Comparison of ENCODE assay signal across 12 cellular contexts in genomic region chr11:96221244-96222070, GRCh38.
DNase-seq lines count a peak whose midpoint lies in the region; ATAC-seq and TF ChIP-seq lines count a peak whose summit lies in the region.
"Had no signal": no experiment of that assay in that cellular context is flagged by ENCODE, and none has a peak within 500 bp of the region (broad histone marks: within the 10 kb centered on the region; RNA-seq: fewer than 3 reads in every experiment).

No MANE protein-coding gene starts in this region.

- POLR2A ChIA-PET in activated naive CD8-positive, alpha-beta T cell treated with anti-CD3 and anti-CD28 coated beads, Interleukin-2, amount 10 ng/mL, durations not matched to agents 7 days and 5 days (lab: Charles Lee) = interaction anchor here (0.6 to 2.0 kb wide), 3 partner anchors 9 to 191 kb away, joined by 3 to 8 read pairs (median 7); partner anchors contain the start of gene MAML2
- POLR2A ChIA-PET in RWPE1 (lab: Yijun Ruan, JAX; ENCODE audit: low non-redundant PET) = no interaction called here

- H3K79me2 ChIP-seq in DND-41 (ENCODE audit: insufficient read depth, low read length) = peaks cover 8% of the 10 kb centered on the region

- peaks cover 47% of the 10 kb centered on the region for H3K4me1 Mint-ChIP-seq in activated naive CD8-positive, alpha-beta T cell treated with anti-CD3 and anti-CD28 coated beads, Interleukin-2, amount 10 ng/mL, durations not matched to agents 7 days and 5 days
- H3K4me1 Mint-ChIP-seq in nephron = peaks cover 46% of the 10 kb centered on the region

- no peak overlapping the region for H3K9ac ChIP-seq in DND-41 (ENCODE audit: low read depth, low read length)

- TF ChIP-seq POLR2A in stomach (IDR thresholded peaks at IDR 0.05) = no peak

- DNase-seq in BE2C (no peak), DND-41 (no peak), stomach (no peak), RWPE1 (ENCODE audit: low spot score) (no peak), hypothalamus (lab: John Stamatoyannopoulos, UW) (no peak)
- DNase-seq in activated naive CD8-positive, alpha-beta T cell treated with anti-CD3 and anti-CD28 coated beads, Interleukin-2, amount 10 ng/mL, durations not matched to agents 7 days and 5 days = no peak
- DNase-seq: COR-L47, NCI-H226, T1000 had no signal

- H3K36me3 Mint-ChIP-seq in activated naive CD8-positive, alpha-beta T cell treated with anti-CD3 and anti-CD28 coated beads, Interleukin-2, amount 10 ng/mL, durations not matched to agents 7 days and 5 days = peaks cover 31% of the 10 kb centered on the region
- H3K36me3 Mint-ChIP-seq in nephron (ENCODE audit: low read depth) = no peaks in the 10 kb centered on the region

- H3K36me3 ChIP-seq in BE2C (no peaks in the 10 kb centered on the region), DND-41 (ENCODE audit: insufficient read depth, low read length) (no peaks in the 10 kb centered on the region), stomach (no peaks in the 10 kb centered on the region)
- H3K36me3 ChIP-seq: brain microvascular endothelial cell had no signal

- CTCF ChIA-PET in RWPE1 (lab: Yijun Ruan, JAX) = interaction anchor here (1.0 kb wide), 1 partner anchor 14 kb away, joined by 3 read pairs; no protein-coding TSS in a partner anchor

- H3K27me3 Mint-ChIP-seq in activated naive CD8-positive, alpha-beta T cell treated with anti-CD3 and anti-CD28 coated beads, Interleukin-2, amount 10 ng/mL, durations not matched to agents 7 days and 5 days = no peaks in the 10 kb centered on the region
- H3K27me3 Mint-ChIP-seq in nephron (ENCODE audit: low read depth) = no peaks in the 10 kb centered on the region

- TF ChIP-seq CTCF in BE2C (IDR thresholded peaks at IDR 0.05; ENCODE audit: low read depth, low read length) (no peak), DND-41 (IDR thresholded peaks at IDR 0.05; ENCODE audit: borderline replicate concordance, extremely low read depth, low read length, poor library complexity, severe bottlenecking) (no peak), nephron (IDR thresholded peaks at IDR 0.05; ENCODE audit: unreplicated experiment in 3 of 3) (no peak), stomach (IDR thresholded peaks at IDR 0.05) (no peak), RWPE1 (conservative IDR thresholded peaks at IDR 0.05; ENCODE audit: low read depth) (no peak)

- H3K27me3 ChIP-seq in BE2C (no peaks in the 10 kb centered on the region), DND-41 (ENCODE audit: insufficient read depth, low read length, poor library complexity) (no peaks in the 10 kb centered on the region), stomach (no peaks in the 10 kb centered on the region)
- H3K27me3 ChIP-seq: brain microvascular endothelial cell had no signal

- no peak overlapping the region for H3K27ac Mint-ChIP-seq in activated naive CD8-positive, alpha-beta T cell treated with anti-CD3 and anti-CD28 coated beads, Interleukin-2, amount 10 ng/mL, durations not matched to agents 7 days and 5 days
- H3K27ac Mint-ChIP-seq in nephron = peak overlapping the region; percentile 53 to 68 (median 58)

- intact Hi-C loops in stomach (cut with DNase I; ENCODE audit: low total_unique reads) = no loop called here

- H3K9me3 ChIP-seq in BE2C = no peaks in the 10 kb centered on the region
- H3K9me3 ChIP-seq in DND-41 (ENCODE audit: insufficient read depth, low read length, severe bottlenecking) = no peaks in the 10 kb centered on the region
- H3K9me3 ChIP-seq in stomach = no peaks in the 10 kb centered on the region

- WGBS in stomach, 5 donors = 53 to 68% (median 59%) methylated on average over 4 of the region's 4 CpGs

- no peak for TF ChIP-seq EP300 in stomach (IDR thresholded peaks at IDR 0.05)

- H3K9me3 Mint-ChIP-seq in activated naive CD8-positive, alpha-beta T cell treated with anti-CD3 and anti-CD28 coated beads, Interleukin-2, amount 10 ng/mL, durations not matched to agents 7 days and 5 days = peaks cover 1% of the 10 kb centered on the region
- H3K9me3 Mint-ChIP-seq in nephron = no peaks in the 10 kb centered on the region

- H3K4me3 ChIP-seq in BE2C (ENCODE audit: low read depth, low read length) = peak overlapping the region; percentile 11; the same call in 1 of the 2 replicates
- H3K4me3 ChIP-seq in DND-41 (ENCODE audit: low read depth in 1 of 2, low read length in 2 of 2) = no peak overlapping the region
- no peak overlapping the region for H3K4me3 ChIP-seq in stomach

- peak overlapping the region; percentile 2 for H3K4me3 Mint-ChIP-seq in activated naive CD8-positive, alpha-beta T cell treated with anti-CD3 and anti-CD28 coated beads, Interleukin-2, amount 10 ng/mL, durations not matched to agents 7 days and 5 days
- no peak overlapping the region for H3K4me3 Mint-ChIP-seq in nephron

- peak; percentile 72 for ATAC-seq in DND-41 (ENCODE audit: insufficient read depth, low read depth)
- peak; percentile 64 for ATAC-seq in activated naive CD8-positive, alpha-beta T cell treated with anti-CD3 and anti-CD28 coated beads, Interleukin-2, amount 10 ng/mL, durations not matched to agents 7 days and 5 days (ENCODE audit: low read depth)
- no peak for ATAC-seq in GM21381 (IDR thresholded peaks at IDR 0.05; ENCODE audit: unreplicated experiment)

- no peaks in the 10 kb centered on the region for H4K20me1 ChIP-seq in DND-41 (ENCODE audit: insufficient read depth, low read length)

- H3K4me2 ChIP-seq in DND-41 (ENCODE audit: insufficient read depth, low read length) = peak overlapping the region; percentile 31

- peak overlapping the region; percentile 68 for H3K27ac ChIP-seq in DND-41 (ENCODE audit: low read length)
- peak overlapping the region in 2 of 5 donors; percentile 41 to 58 for H3K27ac ChIP-seq in stomach
- H3K27ac ChIP-seq in RWPE1 = no peak overlapping the region

- no peak overlapping the region for H2AFZ ChIP-seq in DND-41 (ENCODE audit: low read depth, low read length)

- H3K4me1 ChIP-seq in BE2C = peaks cover 34% of the 10 kb centered on the region
- peaks cover 61% of the 10 kb centered on the region for H3K4me1 ChIP-seq in DND-41 (ENCODE audit: insufficient read depth, low read length)
- H3K4me1 ChIP-seq in stomach = peaks cover 7 to 43% (median 23%) of the 10 kb centered on the region in 4 donors
